In the genomic region with DNA sequence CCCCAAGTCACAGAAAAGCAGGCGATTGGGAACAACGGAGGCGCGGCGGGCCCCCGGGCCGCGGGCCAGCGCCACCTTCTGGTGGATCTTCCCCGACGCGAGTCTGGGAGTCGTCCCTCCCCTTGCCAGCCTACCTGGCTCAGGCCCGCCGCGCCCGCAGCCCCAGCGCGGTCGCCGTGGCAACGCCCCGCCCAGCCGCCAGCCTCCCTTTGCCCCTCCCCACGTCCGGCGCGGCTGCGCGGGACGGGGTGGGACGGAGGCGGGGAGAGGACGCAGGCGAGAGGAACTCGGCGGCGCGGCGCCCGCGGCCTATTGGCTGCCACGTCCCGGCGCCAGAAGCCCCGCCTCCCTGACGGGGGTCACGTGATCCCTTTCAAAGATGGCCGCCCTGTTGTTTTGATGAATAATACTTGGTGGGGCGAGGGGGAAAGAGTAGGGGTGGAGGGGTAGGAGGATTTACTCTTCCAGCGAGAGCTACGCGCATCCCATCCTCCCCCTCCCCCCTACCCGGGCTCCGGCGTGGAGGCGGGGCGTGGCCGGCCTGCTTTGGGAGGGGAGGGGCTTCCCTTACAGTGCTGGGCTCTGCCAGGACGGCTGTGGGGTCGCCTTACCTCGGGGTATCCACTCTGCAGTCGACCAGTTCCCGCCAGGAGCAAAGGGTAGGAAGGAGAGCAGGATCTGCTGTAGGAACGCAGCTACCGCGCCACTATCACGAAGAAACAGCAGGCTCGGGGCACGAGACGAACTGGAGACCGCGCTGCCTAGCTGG, we compare ENCODE assay signal across 8 cellular contexts. TPM values are rescaled to one million over a fixed set of nuclear protein-coding genes. Genes with fewer than 3 reads are reported as not detected.
DNase-seq lines count a peak whose midpoint lies in the region; ATAC-seq and TF ChIP-seq lines count a peak whose summit lies in the region.

Gene UBE4B (plus strand): TSS at position 369 of the 769 bp plus-strand sequence. CDS start 713 bp downstream, outside the sequence.

- H4K20me1 ChIP-seq in PC-3 (ENCODE audit: low read length), result no peaks in the 10 kb centered on the region

- peak; percentile 83 for TF ChIP-seq CTCF in PC-3 (conservative IDR thresholded peaks at IDR 0.05; ENCODE audit: low read depth, low read length)
- peak; percentile 77 for TF ChIP-seq CTCF in epithelial cell of proximal tubule (conservative IDR thresholded peaks at IDR 0.05; ENCODE audit: low read depth, low read length)

- H3K4me3 ChIP-seq in Jurkat, Clone E6-1 (ENCODE audit: low read length), result peak within 1 kb of the TSS; percentile 95
- H3K4me3 ChIP-seq in PC-3 (ENCODE audit: low read length) (peak within 1 kb of the TSS; percentile 81), epithelial cell of proximal tubule (ENCODE audit: low read depth, low read length) (peak within 1 kb of the TSS; percentile 88), mucosa of rectum (ENCODE audit: low read length in 2 of 2) (peak within 1 kb of the TSS; percentile 95 to 96)

- H3K36me3 ChIP-seq in PC-3 (ENCODE audit: low read depth, low read length) (peaks cover 2% of the 10 kb centered on the region; the same call in 1 of the 2 replicates), mucosa of rectum (ENCODE audit: control insufficient read depth in 2 of 2, insufficient read depth in 2 of 2, low read length in 2 of 2) (peaks cover 0 to 3% of the 10 kb centered on the region in 2 donors)

- H3K9ac ChIP-seq in PC-3 (ENCODE audit: low read length), result peak within 1 kb of the TSS; percentile 81
- peak within 1 kb of the TSS; percentile 83 to 88 for H3K9ac ChIP-seq in mucosa of rectum (ENCODE audit: low read depth in 1 of 2, low read length in 2 of 2)

- no peaks in the 10 kb centered on the region for H3F3A ChIP-seq in PC-3 (ENCODE audit: low read length, unreplicated experiment)

- TSS peak; percentile 86 for BruUV-seq in PC-3 (replicated peaks; lab: Mats Ljungman, UMichigan)

- H2AFZ ChIP-seq in PC-3 (ENCODE audit: low read length), result peak within 1 kb of the TSS; percentile 99

- H3K27ac ChIP-seq in PC-3 (ENCODE audit: low read length) (peak within 1 kb of the TSS; percentile 84), mucosa of rectum (ENCODE audit: low read depth in 2 of 2, low read length in 2 of 2) (peak within 1 kb of the TSS; percentile 95 to 97)

- peak; percentile 99 for DNase-seq in DMS53 (lab: John Stamatoyannopoulos, UW)
- DNase-seq in Jurkat, Clone E6-1 (ENCODE audit: low read depth, low spot score), result peak; percentile 96
- DNase-seq in PC-3, result peak; percentile 98
- DNase-seq in activated T-cell treated with anti-CD3 and anti-CD28 coated beads for 48 hours (ENCODE audit: low read depth), result peak; percentile 100
- DNase-seq in epithelial cell of proximal tubule (ENCODE audit: low read depth), result no peak
- DNase-seq in stimulated activated CD8-positive, alpha-beta memory T cell treated with anti-CD3 and anti-CD28 coated beads, Interleukin-4, amount 100 ng/mL, for 48 hours, result peak; percentile 99

- peak within 1 kb of the TSS; percentile 98 for H3K4me2 ChIP-seq in PC-3 (ENCODE audit: low read length)

- H3K27me3 ChIP-seq in PC-3 (ENCODE audit: low read length) (no peaks in the 10 kb centered on the region), mucosa of rectum (ENCODE audit: control insufficient read depth in 2 of 2, insufficient read depth in 2 of 2, low read length in 2 of 2) (no peaks in the 10 kb centered on the region)

- H3K9me3 ChIP-seq in PC-3 (ENCODE audit: low read length) (no peaks in the 10 kb centered on the region), mucosa of rectum (ENCODE audit: control insufficient read depth in 2 of 2, low read length in 2 of 2) (no peaks in the 10 kb centered on the region)

- POLR2A ChIA-PET in PC-3 (lab: Charles Lee; ENCODE audit: unreplicated experiment), result interaction anchor here (0.8 kb wide), 1 partner anchor 161 kb away, joined by 3 read pairs; no protein-coding TSS in a partner anchor

- no peaks in the 10 kb centered on the region for H3K9me2 ChIP-seq in PC-3 (replicated peaks; ENCODE audit: low read length)

- peaks cover 46% of the 10 kb centered on the region for H3K79me2 ChIP-seq in PC-3 (ENCODE audit: low read length)

- H3K4me1 ChIP-seq in PC-3 (ENCODE audit: insufficient read depth, low read length), result peaks cover 13% of the 10 kb centered on the region
- peaks cover 9 to 11% of the 10 kb centered on the region in 2 donors for H3K4me1 ChIP-seq in mucosa of rectum (ENCODE audit: control insufficient read depth in 2 of 2, insufficient read depth in 2 of 2, low read length in 2 of 2)

- CTCF ChIA-PET in PC-3 (lab: Charles Lee), result interaction anchor here (0.5 to 0.6 kb wide), 2 partner anchors 83 to 164 kb away, joined by 3 to 5 read pairs; no protein-coding TSS in a partner anchor

- ATAC-seq in GM21619 (IDR thresholded peaks at IDR 0.05; ENCODE audit: unreplicated experiment) (peak; percentile 94), PC-3 (peak; percentile 89)

- intact Hi-C loops in PC-3 (cut with micrococcal nuclease), result loop anchor here (1.0 to 5.0 kb wide), 5 partner anchors 35 to 160 kb away; partner anchors contain the start of genes LZIC, NMNAT1 and RBP7

RNA-seq across cellular contexts. Expression of gene UBE4B, which starts in this region (rescaled TPM):
- polyA plus RNA-seq in Jurkat, Clone E6-1 (2012; ENCODE audit: insufficient read depth, insufficient read length), result 27.3 TPM
- 37.9 and 42.1 TPM in 2 replicates for total RNA-seq in PC-3 (2014; rRNA removed)
- 30.8 and 39.3 TPM in 2 replicates for total RNA-seq in epithelial cell of proximal tubule
